14 cellular contexts compared by ENCODE assay signal in genomic region chr1:203906932-203907331, GRCh38. TPM values are rescaled to one million over a fixed set of nuclear protein-coding genes. Genes with fewer than 3 reads are reported as not detected.
A peak's percentile ranks its signal among the peaks of the same experiment; 100 is the strongest.
DNase-seq lines count a peak whose midpoint lies in the region; ATAC-seq, FAIRE-seq and TF ChIP-seq lines count a peak whose summit lies in the region.
"Had no signal": no experiment of that assay in that cellular context is flagged by ENCODE, and none has a peak within 500 bp of the region (broad histone marks: within the 10 kb centered on the region; RNA-seq: fewer than 3 reads in every experiment).

No MANE protein-coding gene starts in this region.

- POLR2A ChIA-PET in A549 (lab: Yijun Ruan, JAX), result interaction anchor here (1.2 kb wide), 1 partner anchor 166 kb away, joined by 5 read pairs; the partner anchor contains the start of gene SOX13
- POLR2A ChIA-PET in CD4-positive, alpha-beta memory T cell (lab: Charles Lee; ENCODE audit: partially characterized antibody), result no interaction called here

- DNase-seq in A549 (ENCODE audit: low read depth in 1 of 2, low spot score in 1 of 2) (peak; percentile 75 to 92), HS-5 (ENCODE audit: low read depth) (peak; percentile 90), amniotic epithelial cell (ENCODE audit: low read depth) (peak; percentile 94), iPS-NIHi11 (ENCODE audit: low spot score) (peak; percentile 13), NCI-H2196 (lab: John Stamatoyannopoulos, UW; ENCODE audit: unreplicated experiment) (no peak), Peyer's patch (no peak)
- no peak for DNase-seq in CD4-positive, alpha-beta memory T cell
- DNase-seq in stimulated activated CD4-positive, alpha-beta T cell treated with anti-CD3 and anti-CD28 coated beads, Interleukin-12 subunit alpha, Interleukin-12 subunit beta, amount 100 ng/mL, for 4 hours, result no peak
- DNase-seq: activated T-cell treated with anti-CD3 and anti-CD28 coated beads, Interleukin-2, amount 50 U/mL, for 24 hours; C1 segment of cervical spinal cord; left cardiac atrium; psoas muscle; stimulated activated CD8-positive, alpha-beta memory T cell treated with anti-CD3 and anti-CD28 coated beads, Interleukin-4, amount 100 ng/mL, for 48 hours had no signal

- H3K4me1 ChIP-seq in A549 (peaks cover 38% of the 10 kb centered on the region), Peyer's patch (no peaks in the 10 kb centered on the region)
- no peaks in the 10 kb centered on the region for H3K4me1 ChIP-seq in CD4-positive, alpha-beta memory T cell (ENCODE audit: insufficient read depth, low read length)
- H3K4me1 ChIP-seq: psoas muscle had no signal

- intact Hi-C loops in CD4-positive, alpha-beta memory T cell (cut with micrococcal nuclease), result no loop called here

- peak overlapping the region in 1 of 7 donors; percentile 32 for H3K27ac Mint-ChIP-seq in CD4-positive, alpha-beta memory T cell
- H3K27ac Mint-ChIP-seq: activated T-cell treated with anti-CD3 and anti-CD28 coated beads, Interleukin-2, amount 50 U/mL, for 24 hours; dendritic cell treated with granulocyte-macrophage colony-stimulating factor and Interleukin-4, amounts not matched to agents 40 ng/mL and 50 ng/mL, for 4 days had no signal

- H3K27ac ChIP-seq in A549 (peak overlapping the region; percentile 70 to 92), Peyer's patch (no peak overlapping the region)
- H3K27ac ChIP-seq in CD4-positive, alpha-beta memory T cell (ENCODE audit: low read depth, low read length), result no peak overlapping the region
- H3K27ac ChIP-seq: psoas muscle had no signal

- TF ChIP-seq POLR2A in A549 (IDR thresholded peaks at IDR 0.05; ENCODE audit: low read length), result no peak
- no peak for TF ChIP-seq POLR2A in Peyer's patch (IDR thresholded peaks at IDR 0.05)

- H3K4me3 Mint-ChIP-seq in CD4-positive, alpha-beta memory T cell, result no peak overlapping the region
- H3K4me3 Mint-ChIP-seq: activated T-cell treated with anti-CD3 and anti-CD28 coated beads, Interleukin-2, amount 50 U/mL, for 24 hours; dendritic cell treated with granulocyte-macrophage colony-stimulating factor and Interleukin-4, amounts not matched to agents 40 ng/mL and 50 ng/mL, for 4 days had no signal

- peaks cover 0 to 5% of the 10 kb centered on the region in 2 donors for H3K27me3 Mint-ChIP-seq in CD4-positive, alpha-beta memory T cell

- H3K4me3 ChIP-seq in A549 (no peak overlapping the region), Peyer's patch (no peak overlapping the region)
- no peak overlapping the region for H3K4me3 ChIP-seq in CD4-positive, alpha-beta memory T cell (ENCODE audit: low read length in 2 of 2)
- H3K4me3 ChIP-seq: psoas muscle had no signal

- WGBS in A549 (ENCODE audit: missing lambda C conversion rate), result 0% methylated on average over 2 of the region's 2 CpGs

- no peaks in the 10 kb centered on the region for H3K36me3 Mint-ChIP-seq in CD4-positive, alpha-beta memory T cell

- no peaks in the 10 kb centered on the region for H3K27me3 ChIP-seq in CD4-positive, alpha-beta memory T cell (ENCODE audit: insufficient read depth, low read length)
- no peaks in the 10 kb centered on the region for H3K27me3 ChIP-seq in Peyer's patch

- CTCF ChIA-PET in A549 (lab: Yijun Ruan, JAX), result interaction anchor here (1.2 to 1.4 kb wide), 3 partner anchors 25 to 221 kb away, joined by 4 to 6 read pairs (median 5); no protein-coding TSS in a partner anchor
- CTCF ChIA-PET in CD4-positive, alpha-beta memory T cell (lab: Charles Lee; ENCODE audit: partially characterized antibody), result no interaction called here

- H3K4me2 ChIP-seq in A549, result peak overlapping the region; percentile 65

- peak; percentile 96 for FAIRE-seq in A549 (lab: Jason Lieb, UNC)

- H3K9me3 ChIP-seq in A549 (no peaks in the 10 kb centered on the region), Peyer's patch (no peaks in the 10 kb centered on the region)
- H3K9me3 ChIP-seq in CD4-positive, alpha-beta memory T cell (ENCODE audit: control insufficient read depth in 1 of 2, low read length in 2 of 2), result no peaks in the 10 kb centered on the region
- H3K9me3 ChIP-seq: psoas muscle had no signal

- no peaks in the 10 kb centered on the region for H3K9me3 Mint-ChIP-seq in CD4-positive, alpha-beta memory T cell
- H3K9me3 Mint-ChIP-seq: activated T-cell treated with anti-CD3 and anti-CD28 coated beads, Interleukin-2, amount 50 U/mL, for 24 hours; dendritic cell treated with granulocyte-macrophage colony-stimulating factor and Interleukin-4, amounts not matched to agents 40 ng/mL and 50 ng/mL, for 4 days had no signal

- no peaks in the 10 kb centered on the region for H3K4me1 Mint-ChIP-seq in CD4-positive, alpha-beta memory T cell

- TF ChIP-seq RAD21 in A549 (conservative IDR thresholded peaks at IDR 0.05 in 1 of 2, IDR thresholded peaks at IDR 0.05 in 1 of 2), result peak; percentile 11 to 26; a peak in 2 of 5 replicates

- 0 out of 5 replicates have a peak, but pooled peaks of 1 of the 2 experiments have one; percentile 6 for TF ChIP-seq EP300 in A549 (IDR thresholded peaks at IDR 0.05)

- peak; percentile 99 to 100 for ATAC-seq in A549
- ATAC-seq: psoas muscle had no signal

- no peaks in the 10 kb centered on the region for H3K36me3 ChIP-seq in CD4-positive, alpha-beta memory T cell (ENCODE audit: insufficient read depth, low read length)
- no peaks in the 10 kb centered on the region for H3K36me3 ChIP-seq in Peyer's patch

- TF ChIP-seq CTCF in A549 (IDR thresholded peaks at IDR 0.05) (no peak), Peyer's patch (IDR thresholded peaks at IDR 0.05) (no peak)

TF ChIP-seq in A549, 52 proteins besides CTCF, POLR2A, EP300 and RAD21 (continues in another document):
- TF ChIP-seq ZFP36 (IDR thresholded peaks at IDR 0.05; ENCODE audit: borderline replicate concordance, partially characterized antibody) (no peak), SMC3 (IDR thresholded peaks at IDR 0.05) (0 out of 3 replicates have a peak, but pooled peaks have one; percentile 12), POLR2AphosphoS2 (conservative IDR thresholded peaks at IDR 0.05; ENCODE audit: low read length) (no peak), RCOR1 (IDR thresholded peaks at IDR 0.05; ENCODE audit: low read depth, low read length) (no peak), NFE2L2 (conservative IDR thresholded peaks at IDR 0.05; ENCODE audit: low read length) (no peak), CEBPB (IDR thresholded peaks at IDR 0.05) (peak; percentile 41 to 85; a peak in 3 of 4 replicates), TP53 (CRISPR knock-in tag; IDR thresholded peaks at IDR 0.05) (no peak), KDM1A (IDR thresholded peaks at IDR 0.05; ENCODE audit: low read depth) (no peak), ESRRA (IDR thresholded peaks at IDR 0.05; ENCODE audit: borderline replicate concordance, low read length) (no peak), ATOH8 (CRISPR knock-in tag; IDR thresholded peaks at IDR 0.05; ENCODE audit: low read depth) (no peak), CBX2 (IDR thresholded peaks at IDR 0.05; ENCODE audit: borderline replicate concordance, low read depth) (no peak), EHMT2 (IDR thresholded peaks at IDR 0.05; ENCODE audit: low read depth) (no peak), MAFK (IDR thresholded peaks at IDR 0.05; ENCODE audit: partially characterized antibody) (peak; percentile 51), SREBF2 (IDR thresholded peaks at IDR 0.05) (no peak), EHF (CRISPR knock-in tag; IDR thresholded peaks at IDR 0.05) (no peak), CBX8 (IDR thresholded peaks at IDR 0.05) (no peak), MAX (IDR thresholded peaks at IDR 0.05) (peak; percentile 26; the same call in 1 of the 2 replicates), FOXS1 (CRISPR knock-in tag; IDR thresholded peaks at IDR 0.05) (no peak), ELK1 (IDR thresholded peaks at IDR 0.05; ENCODE audit: low read depth, low read length) (no peak), PBX3 (IDR thresholded peaks at IDR 0.05) (no peak), FOSL2 (IDR thresholded peaks at IDR 0.05) (peak; percentile 93), FOSL2 (CRISPR knock-in tag; IDR thresholded peaks at IDR 0.05) (peak; percentile 98)

RNA-seq across cellular contexts. Expression of gene SNRPE, which starts 45.5 kb away (rescaled TPM):
- polyA plus RNA-seq in A549 (2011; rRNA removed) (371 and 386 TPM in 2 replicates), A549 (2017; fragmentation: RNase III; extraction: RNeasy Plus Mini Kit Qiagen cat#74134 plus additional on column Dnase treatment) (400 to 433 TPM (median 414 TPM) in 3 replicates)
- polyA plus RNA-seq in A549 (2012; cell fraction: cytosol; rRNA removed), result 215 and 301 TPM in 2 replicates
- polyA plus RNA-seq in A549 (2012; cell fraction: nucleus; rRNA removed), result 35.6 and 71.1 TPM in 2 replicates
- polyA minus RNA-seq in A549 (2011; rRNA and poly(A)+ RNA removed), result 29.5 and 44.4 TPM in 2 replicates
- total RNA-seq in CD4-positive, alpha-beta memory T cell, result 10 to 100 TPM; 63.3 to 69.9 TPM
- polyA plus RNA-seq in CD4-positive, alpha-beta memory T cell, result 100 to 1,000 TPM; 222 to 225 TPM
- 10 to 100 TPM; 19.8 to 66.6 (median 24.6) TPM for total RNA-seq in Peyer's patch

Comparison
In these comparisons a context has a peak if more than half of its experiments do, and no peak if none do; other contexts are left out.
1. DNase-seq: peak in A549 (2 of 2), HS-5 (single experiment), amniotic epithelial cell (single experiment) and iPS-NIHi11 (single experiment); none in CD4-positive, alpha-beta memory T cell (0 of 5), stimulated activated CD4-positive, alpha-beta T cell treated with anti-CD3 and anti-CD28 coated beads, Interleukin-12 subunit alpha, Interleukin-12 subunit beta, amount 100 ng/mL, for 4 hours (single experiment), NCI-H2196 (single experiment) and Peyer's patch (0 of 3).
2. H3K27ac ChIP-seq: peak in A549 (2 of 2); none in CD4-positive, alpha-beta memory T cell (single experiment) and Peyer's patch (0 of 4).